10 cellular contexts compared by ENCODE assay signal in genomic region chr1:155321577-155322497, GRCh38. TPM values are rescaled to one million over a fixed set of nuclear protein-coding genes. Genes with fewer than 3 reads are reported as not detected.
A peak's percentile ranks its signal among the peaks of the same experiment; 100 is the strongest.
DNase-seq lines count a peak whose midpoint lies in the region; ATAC-seq lines count a peak whose summit lies in the region.
"Had no signal": no experiment of that assay in that cellular context is flagged by ENCODE, and none has a peak within 500 bp of the region (broad histone marks: within the 10 kb centered on the region; RNA-seq: fewer than 3 reads in every experiment).

No MANE protein-coding gene starts in this region.

- H3K9me3 Mint-ChIP-seq in activated naive CD8-positive, alpha-beta T cell treated with anti-CD3 and anti-CD28 coated beads for 36 hours, result no peaks in the 10 kb centered on the region

- H3K27me3 Mint-ChIP-seq in activated naive CD8-positive, alpha-beta T cell treated with anti-CD3 and anti-CD28 coated beads for 36 hours, result no peaks in the 10 kb centered on the region

- DNase-seq in NCI-H2227 (lab: John Stamatoyannopoulos, UW; ENCODE audit: unreplicated experiment) (peak; percentile 46), NCI-H2227 treated with DMSO at 0.1 percent for 48 hours (lab: John Stamatoyannopoulos, UW) (no peak), iris pigment epithelial cell (ENCODE audit: low read depth) (peak; percentile 15), substantia nigra (lab: John Stamatoyannopoulos, UW) (peak in 3 of 49 donors; percentile 12 to 32 (median 31)), germinal center (ENCODE audit: low spot score) (no peak)
- DNase-seq in activated naive CD8-positive, alpha-beta T cell treated with anti-CD3 and anti-CD28 coated beads for 36 hours, result peak; percentile 8

- peaks cover 23% of the 10 kb centered on the region for H3K36me3 Mint-ChIP-seq in activated naive CD8-positive, alpha-beta T cell treated with anti-CD3 and anti-CD28 coated beads for 36 hours

- ATAC-seq in HG03460 (IDR thresholded peaks at IDR 0.05; ENCODE audit: unreplicated experiment), result no peak
- ATAC-seq in HG03521 (IDR thresholded peaks at IDR 0.05; ENCODE audit: unreplicated experiment), result no peak
- ATAC-seq: pancreas had no signal

- H3K27ac ChIP-seq in substantia nigra (ENCODE audit: low read depth, low read length, poor library complexity, severe bottlenecking), result peak overlapping the region; percentile 52

- peak overlapping the region; percentile 57 for H3K4me3 Mint-ChIP-seq in activated naive CD8-positive, alpha-beta T cell treated with anti-CD3 and anti-CD28 coated beads for 36 hours

- H3K27ac Mint-ChIP-seq in activated naive CD8-positive, alpha-beta T cell treated with anti-CD3 and anti-CD28 coated beads for 36 hours, result peak overlapping the region; percentile 2

- peaks cover 24% of the 10 kb centered on the region for H3K4me1 Mint-ChIP-seq in activated naive CD8-positive, alpha-beta T cell treated with anti-CD3 and anti-CD28 coated beads for 36 hours

RNA-seq across cellular contexts. Expression of gene RUSC1, which starts 1.1 kb away (rescaled TPM):
- 10 to 100 TPM; 23.7 to 24.2 TPM for total RNA-seq in activated naive CD8-positive, alpha-beta T cell treated with anti-CD3 and anti-CD28 coated beads for 36 hours

RNA-seq across cellular contexts. Expression of gene FDPS, which starts 13.2 kb away (rescaled TPM):
- 100 to 1,000 TPM; 256 to 264 TPM for total RNA-seq in activated naive CD8-positive, alpha-beta T cell treated with anti-CD3 and anti-CD28 coated beads for 36 hours

RNA-seq across cellular contexts. Expression of gene PKLR, which starts 20.6 kb away (rescaled TPM):
- not detected for total RNA-seq in activated naive CD8-positive, alpha-beta T cell treated with anti-CD3 and anti-CD28 coated beads for 36 hours
- total RNA-seq: RPMI7951 had no signal

RNA-seq across cellular contexts. Expression of gene HCN3, which starts 44.6 kb away (rescaled TPM):
- total RNA-seq in activated naive CD8-positive, alpha-beta T cell treated with anti-CD3 and anti-CD28 coated beads for 36 hours, result 1 to 10 TPM; 1.5 to 1.6 TPM

RNA-seq across cellular contexts. Expression of gene CLK2, which starts 48.5 kb away (rescaled TPM):
- total RNA-seq in activated naive CD8-positive, alpha-beta T cell treated with anti-CD3 and anti-CD28 coated beads for 36 hours, result 10 to 100 TPM; 61.4 to 65.9 TPM

Comparison
In these comparisons a context has a peak if more than half of its experiments do, and no peak if none do; other contexts are left out.
1. DNase-seq: peak in NCI-H2227 (single experiment), activated naive CD8-positive, alpha-beta T cell treated with anti-CD3 and anti-CD28 coated beads for 36 hours (single experiment) and iris pigment epithelial cell (single experiment); none in NCI-H2227 treated with DMSO at 0.1 percent for 48 hours (single experiment) and germinal center (single experiment).